ENCODE assay signal across 15 cellular contexts in the genomic region with DNA sequence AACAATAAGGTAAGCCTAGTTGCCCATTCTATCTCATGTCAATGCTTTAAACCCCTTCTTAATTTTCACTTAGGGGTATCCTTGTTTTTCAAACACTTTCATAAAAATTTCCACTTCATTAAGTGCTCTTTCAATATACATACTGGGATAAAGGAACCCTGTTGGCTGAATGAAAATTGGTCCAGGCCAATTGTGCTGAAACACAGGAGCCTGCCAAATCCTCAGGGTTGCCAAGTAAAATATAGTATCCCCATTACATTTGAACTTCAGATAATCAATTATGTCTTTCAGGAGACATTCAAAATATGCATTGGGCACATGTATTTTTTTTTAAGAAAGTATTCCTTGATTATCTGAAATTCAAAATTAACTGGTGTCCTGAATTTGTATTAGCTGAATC.
DNase-seq lines count a peak whose midpoint lies in the region; ATAC-seq lines count a peak whose summit lies in the region.
"Had no signal": no experiment of that assay in that cellular context is flagged by ENCODE, and none has a peak within 500 bp of the region (broad histone marks: within the 10 kb centered on the region; RNA-seq: fewer than 3 reads in every experiment).

No MANE protein-coding gene starts in this region.

- DNase-seq in activated CD4-positive, alpha-beta T cell treated with anti-CD3 and anti-CD28 coated beads, Interleukin-2, amount 10 ng/mL, durations not matched to agents 7 days and 5 days, result no peak
- no peak for DNase-seq in activated CD4-positive, alpha-beta T cell treated with anti-CD3 and anti-CD28 coated beads for 4 hours
- DNase-seq in NCI-H446 treated with DMSO at 0.1 percent for 48 hours (lab: John Stamatoyannopoulos, UW) (peak; percentile 29), fibroblast of gingiva (ENCODE audit: low read depth) (peak; percentile 64), ACHN (no peak), DMS53 (lab: John Stamatoyannopoulos, UW) (no peak)
- DNase-seq: CD4-positive, CD25-positive, alpha-beta regulatory T cell; CD8-positive, alpha-beta memory T cell; DMS 273 treated with DMSO at 0.1 percent for 48 hours; DMS79 treated with DMSO at 0.1 percent for 48 hours; GF-D8; H7; HCEC 1CT had no signal

- in situ Hi-C loops in ACHN (cut with HindIII; ENCODE audit: low pct_ligation_motif_present, low pct_unique_long_range_greater_than_20kb, low sequenced_read_pairs), result no loop called here

- peak overlapping the region; percentile 25 for H3K27ac Mint-ChIP-seq in activated CD4-positive, alpha-beta T cell treated with anti-CD3 and anti-CD28 coated beads, Interleukin-2, amount 10 ng/mL, durations not matched to agents 7 days and 5 days
- H3K27ac Mint-ChIP-seq: B cell; CD8-positive, alpha-beta memory T cell had no signal

- H3K4me3 Mint-ChIP-seq in activated CD4-positive, alpha-beta T cell treated with anti-CD3 and anti-CD28 coated beads, Interleukin-2, amount 10 ng/mL, durations not matched to agents 7 days and 5 days, result no peak overlapping the region
- H3K4me3 Mint-ChIP-seq: B cell; CD4-positive, CD25-positive, alpha-beta regulatory T cell; CD8-positive, alpha-beta memory T cell had no signal

- H3K4me1 Mint-ChIP-seq in activated CD4-positive, alpha-beta T cell treated with anti-CD3 and anti-CD28 coated beads, Interleukin-2, amount 10 ng/mL, durations not matched to agents 7 days and 5 days, result no peaks in the 10 kb centered on the region
- H3K4me1 Mint-ChIP-seq: B cell; CD4-positive, CD25-positive, alpha-beta regulatory T cell; CD8-positive, alpha-beta memory T cell had no signal

- POLR2A ChIA-PET in activated CD4-positive, alpha-beta T cell treated with anti-CD3 and anti-CD28 coated beads, Interleukin-2, amount 10 ng/mL, durations not matched to agents 7 days and 5 days (lab: Charles Lee), result no interaction called here

- ATAC-seq in HG03521 (IDR thresholded peaks at IDR 0.05; ENCODE audit: unreplicated experiment), result no peak

- H3K9me3 Mint-ChIP-seq in activated CD4-positive, alpha-beta T cell treated with anti-CD3 and anti-CD28 coated beads, Interleukin-2, amount 10 ng/mL, durations not matched to agents 7 days and 5 days, result no peaks in the 10 kb centered on the region

- no peaks in the 10 kb centered on the region for H3K27me3 Mint-ChIP-seq in activated CD4-positive, alpha-beta T cell treated with anti-CD3 and anti-CD28 coated beads, Interleukin-2, amount 10 ng/mL, durations not matched to agents 7 days and 5 days
- H3K27me3 Mint-ChIP-seq: B cell; CD4-positive, CD25-positive, alpha-beta regulatory T cell; CD8-positive, alpha-beta memory T cell had no signal

- CTCF ChIA-PET in activated CD4-positive, alpha-beta T cell treated with anti-CD3 and anti-CD28 coated beads, Interleukin-2, amount 10 ng/mL, durations not matched to agents 7 days and 5 days (lab: Charles Lee), result no interaction called here

- no peaks in the 10 kb centered on the region for H3K36me3 Mint-ChIP-seq in activated CD4-positive, alpha-beta T cell treated with anti-CD3 and anti-CD28 coated beads, Interleukin-2, amount 10 ng/mL, durations not matched to agents 7 days and 5 days (ENCODE audit: low read depth)
- H3K36me3 Mint-ChIP-seq: CD4-positive, CD25-positive, alpha-beta regulatory T cell; CD8-positive, alpha-beta memory T cell had no signal

Comparison
In these comparisons a context has a peak if more than half of its experiments do, and no peak if none do; other contexts are left out.
1. DNase-seq: peak in NCI-H446 treated with DMSO at 0.1 percent for 48 hours (single experiment) and fibroblast of gingiva (single experiment); none in activated CD4-positive, alpha-beta T cell treated with anti-CD3 and anti-CD28 coated beads, Interleukin-2, amount 10 ng/mL, durations not matched to agents 7 days and 5 days (single experiment), activated CD4-positive, alpha-beta T cell treated with anti-CD3 and anti-CD28 coated beads for 4 hours (0 of 2), ACHN (single experiment) and DMS53 (single experiment).